2 cellular contexts compared by ENCODE assay signal in genomic region chr5:96808868-96809558, GRCh38.
A peak's percentile ranks its signal among the peaks of the same experiment; 100 is the strongest.
TF ChIP-seq lines count a peak whose summit lies in the region.

No MANE protein-coding gene starts in this region.

TF ChIP-seq in A549, 52 proteins besides CTCF, POLR2A, EP300 and RAD21 (continued from another document):
- TF ChIP-seq MAX (IDR thresholded peaks at IDR 0.05) (no peak), GATA3 (IDR thresholded peaks at IDR 0.05; ENCODE audit: borderline replicate concordance) (no peak), NR3C1 (IDR thresholded peaks at IDR 0.05) (no peak), HOXB13 (CRISPR knock-in tag; IDR thresholded peaks at IDR 0.05; ENCODE audit: low read depth) (no peak), ZNF302 (CRISPR knock-in tag; IDR thresholded peaks at IDR 0.05) (no peak), KDM1A (IDR thresholded peaks at IDR 0.05; ENCODE audit: low read depth) (no peak)

TF ChIP-seq in K562, 482 proteins besides CTCF, POLR2A, EP300 and RAD21 (continued from another document and continues in another):
- TF ChIP-seq E2F6 (IDR thresholded peaks at IDR 0.05; ENCODE audit: borderline replicate concordance in 1 of 2, extremely low read depth in 1 of 2, insufficient read depth in 1 of 2, insufficient read length in 1 of 2, low read depth in 1 of 2, low read length in 1 of 2, poor library complexity in 1 of 2, severe bottlenecking in 1 of 2) (no peak), CEBPZ (IDR thresholded peaks at IDR 0.05; ENCODE audit: borderline replicate concordance, low read depth, low read length) (no peak), MAFF (IDR thresholded peaks at IDR 0.05; ENCODE audit: low read length) (no peak), POLR2AphosphoS2 (IDR thresholded peaks at IDR 0.05; ENCODE audit: low read length) (no peak), NFXL1 (CRISPR knock-in tag; IDR thresholded peaks at IDR 0.05) (peak; percentile 95), SRF (CRISPR knock-in tag; IDR thresholded peaks at IDR 0.05) (peak in 1 of 2 experiments; percentile 83; a peak in 2 of 4 replicates), ETS2 (tag; IDR thresholded peaks at IDR 0.05; ENCODE audit: borderline replicate concordance, poor library complexity, severe bottlenecking) (peak; percentile 75), JUND (IDR thresholded peaks at IDR 0.05; ENCODE audit: borderline replicate concordance, low read depth, low read length) (no peak), JUND (tag; IDR thresholded peaks at IDR 0.05; ENCODE audit: borderline replicate concordance, low read depth, low read length) (peak; percentile 78; the same call in 2 of the 3 replicates), HDAC8 (tag; IDR thresholded peaks at IDR 0.05) (peak; percentile 97), DEAF1 (CRISPR knock-in tag; IDR thresholded peaks at IDR 0.05) (peak; percentile 54), RB1 (IDR thresholded peaks at IDR 0.05; ENCODE audit: low read depth) (no peak), NCOR1 (IDR thresholded peaks at IDR 0.05) (no peak), HBP1 (CRISPR knock-in tag; IDR thresholded peaks at IDR 0.05) (peak; percentile 79; the same call in 1 of the 2 replicates), ZBTB34 (CRISPR knock-in tag; IDR thresholded peaks at IDR 0.05) (peak; percentile 81), FOXJ2 (tag; IDR thresholded peaks at IDR 0.05) (0 out of 2 replicates have a peak, but pooled peaks have one; percentile 6), THAP7 (CRISPR knock-in tag; IDR thresholded peaks at IDR 0.05) (peak; percentile 52; the same call in 1 of the 2 replicates), MTF1 (CRISPR knock-in tag; IDR thresholded peaks at IDR 0.05; ENCODE audit: borderline replicate concordance) (no peak; the same call in 1 of the 2 replicates), RREB1 (CRISPR knock-in tag; IDR thresholded peaks at IDR 0.05) (peak; percentile 92), ZNF592 (IDR thresholded peaks at IDR 0.05) (peak; percentile 99), CBX2 (IDR thresholded peaks at IDR 0.05; ENCODE audit: insufficient read depth, low read length, poor library complexity, severe bottlenecking) (no peak), ZNF121 (CRISPR knock-in tag; conservative IDR thresholded peaks at IDR 0.05) (no peak), RAD51 (IDR thresholded peaks at IDR 0.05; ENCODE audit: borderline replicate concordance, low read depth) (no peak), NFRKB (IDR thresholded peaks at IDR 0.05; ENCODE audit: low read depth) (no peak), ZNF174 (CRISPR knock-in tag; IDR thresholded peaks at IDR 0.05) (no peak), SMAD2 (IDR thresholded peaks at IDR 0.05; ENCODE audit: low read depth, low read length) (no peak), SOX6 (IDR thresholded peaks at IDR 0.05) (no peak), NUFIP1 (IDR thresholded peaks at IDR 0.05; ENCODE audit: partially characterized antibody) (no peak), GTF2E2 (tag; IDR thresholded peaks at IDR 0.05) (0 out of 2 replicates have a peak, but pooled peaks have one; percentile 6), ZNF75A (CRISPR knock-in tag; IDR thresholded peaks at IDR 0.05) (peak; percentile 75; the same call in 1 of the 2 replicates), SAFB2 (IDR thresholded peaks at IDR 0.05; ENCODE audit: borderline replicate concordance, low read depth, low read length, severe bottlenecking) (no peak), HMG20B (CRISPR knock-in tag; IDR thresholded peaks at IDR 0.05) (no peak), ARHGAP35 (IDR thresholded peaks at IDR 0.05; ENCODE audit: partially characterized antibody) (no peak), ZNF766 (CRISPR knock-in tag; conservative IDR thresholded peaks at IDR 0.05) (peak; percentile 94), MXI1 (IDR thresholded peaks at IDR 0.05; ENCODE audit: low read depth, low read length) (no peak), ZBED1 (IDR thresholded peaks at IDR 0.05) (no peak), MYC (IDR thresholded peaks at IDR 0.05; ENCODE audit: low read depth, low read length) (no peak), MYC (CRISPR knock-in tag; IDR thresholded peaks at IDR 0.05; ENCODE audit: borderline replicate concordance, low read depth) (peak; percentile 94), XRCC4 (IDR thresholded peaks at IDR 0.05; ENCODE audit: extremely low read depth, insufficient read depth, insufficient read length) (no peak), PHTF2 (CRISPR knock-in tag; IDR thresholded peaks at IDR 0.05) (peak; percentile 77; the same call in 1 of the 2 replicates)
